19 cellular contexts compared by ENCODE assay signal in the genomic region with DNA sequence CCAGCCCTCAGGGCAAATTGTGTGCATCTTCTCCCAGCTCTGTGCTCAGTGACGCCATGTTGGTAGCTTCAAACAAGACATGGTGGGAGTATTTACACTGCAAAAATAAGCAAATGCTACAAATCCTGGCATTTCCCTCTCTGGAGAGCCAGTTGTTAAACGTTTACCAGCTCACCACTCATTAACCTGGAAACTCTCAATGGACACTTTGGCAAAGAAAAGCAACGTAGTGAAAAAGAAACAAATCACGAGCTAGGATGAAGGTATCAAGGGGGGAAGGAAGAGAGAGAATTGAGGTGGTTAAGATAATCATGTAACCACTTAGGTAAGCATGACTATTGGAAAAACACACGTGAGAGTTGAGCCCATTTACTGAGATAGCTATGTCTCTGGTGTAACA.
DNase-seq lines count a peak whose midpoint lies in the region; ATAC-seq and TF ChIP-seq lines count a peak whose summit lies in the region.
"Had no signal": no experiment of that assay in that cellular context is flagged by ENCODE, and none has a peak within 500 bp of the region (broad histone marks: within the 10 kb centered on the region; RNA-seq: fewer than 3 reads in every experiment).

No MANE protein-coding gene starts in this region.

- no peaks in the 10 kb centered on the region for H3K36me3 ChIP-seq in cardiac muscle cell
- H3K36me3 ChIP-seq: BLaER1, MG63, SJCRH30 had no signal

- TF ChIP-seq CTCF in cardiac muscle cell (IDR thresholded peaks at IDR 0.05; ENCODE audit: low read depth, low read length) = no peak

- H3K4me1 ChIP-seq in cardiac muscle cell (ENCODE audit: low read depth) = peaks cover 21% of the 10 kb centered on the region
- H3K4me1 ChIP-seq: BLaER1, SJCRH30 had no signal

- no peak for ATAC-seq in GM18907 (IDR thresholded peaks at IDR 0.05; ENCODE audit: unreplicated experiment)

- H3K27me3 ChIP-seq in cardiac muscle cell = no peaks in the 10 kb centered on the region
- H3K27me3 ChIP-seq: BLaER1, MG63, SJCRH30 had no signal

- intact Hi-C loops in cardiac septum (cut with DNase I) = no loop called here

- H3K27ac ChIP-seq in cardiac muscle cell (peak overlapping the region; percentile 68), angular gyrus (ENCODE audit: low read depth, low read length) (peak overlapping the region; percentile 50)
- H3K27ac ChIP-seq: BLaER1, HL-60, SJCRH30 had no signal

- H3K4me3 ChIP-seq in cardiac muscle cell = no peak overlapping the region
- H3K4me3 ChIP-seq: BLaER1, MG63, SJCRH30 had no signal

- no peak for DNase-seq in cardiac muscle cell (ENCODE audit: low read depth in 1 of 2, low spot score in 1 of 2)
- DNase-seq in cardiac septum (ENCODE audit: low spot score) = no peak
- DNase-seq in kidney glomerular epithelial cell (lab: John Stamatoyannopoulos, UW) = peak; percentile 34
- DNase-seq in SKM-1 (lab: John Stamatoyannopoulos, UW; ENCODE audit: unreplicated experiment) = no peak
- DNase-seq in DMS79 (lab: John Stamatoyannopoulos, UW) = no peak
- DNase-seq: CD4-positive, alpha-beta memory T cell; DMS79 treated with DMSO at 0.1 percent for 48 hours; H9; Karpas-422; MG63; NCI-H1048; NCI-H1436 treated with DMSO at 0.1 percent for 48 hours; NCI-H2029; NCI-H2171; SJCRH30 had no signal

- H3K9me3 ChIP-seq in cardiac muscle cell (ENCODE audit: low read depth) = no peaks in the 10 kb centered on the region
- H3K9me3 ChIP-seq: SJCRH30 had no signal
